ENCODE assay signal across 8 cellular contexts in genomic region chr5:134003957-134004625, GRCh38. TPM values are rescaled to one million over a fixed set of nuclear protein-coding genes. Genes with fewer than 3 reads are reported as not detected.
DNase-seq lines count a peak whose midpoint lies in the region; ATAC-seq and TF ChIP-seq lines count a peak whose summit lies in the region.

No MANE protein-coding gene starts in this region.

- peaks cover 55 to 62% (median 57%) of the 10 kb centered on the region in 3 donors for H3K4me1 ChIP-seq in skeletal muscle tissue (ENCODE audit: control insufficient read depth in 3 of 3, insufficient read depth in 3 of 3, low read length in 3 of 3)

- H3K27me3 ChIP-seq in SU-DHL-6 (ENCODE audit: low read length) (no peaks in the 10 kb centered on the region), skeletal muscle tissue (ENCODE audit: control insufficient read depth in 3 of 3, insufficient read depth in 3 of 3, low read length in 3 of 3) (no peaks in the 10 kb centered on the region)

- TF ChIP-seq CTCF in SU-DHL-6 (IDR thresholded peaks at IDR 0.05; ENCODE audit: insufficient read depth, low read length, poor library complexity, severe bottlenecking) = no peak
- TF ChIP-seq CTCF in astrocyte of the spinal cord (IDR thresholded peaks at IDR 0.05; ENCODE audit: low read depth, low read length) = no peak

- ATAC-seq in GM18867 (IDR thresholded peaks at IDR 0.05; ENCODE audit: unreplicated experiment) = peak; percentile 32
- ATAC-seq in HG03064 (IDR thresholded peaks at IDR 0.05; ENCODE audit: low read depth, unreplicated experiment) = peak; percentile 35

- H3K79me2 ChIP-seq in SU-DHL-6 (ENCODE audit: insufficient read depth, low read length) = peaks cover 53% of the 10 kb centered on the region

- H4K20me1 ChIP-seq in SU-DHL-6 (ENCODE audit: low read depth, low read length) = peaks cover 12% of the 10 kb centered on the region; the same call in 1 of the 2 replicates

- H3K9me3 ChIP-seq in SU-DHL-6 (ENCODE audit: insufficient read depth, low read length) (no peaks in the 10 kb centered on the region), iPS-18c (ENCODE audit: control insufficient read depth, insufficient read depth, low read length) (no peaks in the 10 kb centered on the region), skeletal muscle tissue (ENCODE audit: control insufficient read depth in 3 of 3, low read length in 3 of 3) (no peaks in the 10 kb centered on the region)

- H3K4me2 ChIP-seq in SU-DHL-6 (ENCODE audit: low read depth, low read length, poor library complexity, severe bottlenecking) = peak overlapping the region; percentile 81

- no peaks in the 10 kb centered on the region for H3F3A ChIP-seq in SU-DHL-6 (ENCODE audit: insufficient read depth)

- no peaks in the 10 kb centered on the region for H3K9me2 ChIP-seq in SU-DHL-6 (replicated peaks; ENCODE audit: insufficient read depth, low read length)

- H3K36me3 ChIP-seq in SU-DHL-6 (ENCODE audit: low read length) = no peaks in the 10 kb centered on the region
- H3K36me3 ChIP-seq in skeletal muscle tissue (ENCODE audit: control insufficient read depth in 3 of 3, insufficient read depth in 3 of 3, low read length in 3 of 3) = peaks cover 5 to 10% (median 8%) of the 10 kb centered on the region in 3 donors

- H3K9ac ChIP-seq in SU-DHL-6 (ENCODE audit: low read length) (peak overlapping the region; percentile 88), skeletal muscle tissue (ENCODE audit: low read depth in 1 of 3, low read length in 3 of 3) (peak overlapping the region; percentile 87 to 99 (median 90))

- DNase-seq in ACHN (peak; percentile 39), astrocyte of the spinal cord (ENCODE audit: low read depth, low spot score) (peak; percentile 42), islet precursor cell (no peak)

- in situ Hi-C loops in ACHN (cut with HindIII; ENCODE audit: low pct_ligation_motif_present, low pct_unique_long_range_greater_than_20kb, low sequenced_read_pairs) = no loop called here
- in situ Hi-C loops in astrocyte of the spinal cord (cut with HindIII; ENCODE audit: low sequenced_read_pairs) = no loop called here

- H2AFZ ChIP-seq in SU-DHL-6 (ENCODE audit: low read depth, low read length, severe bottlenecking) = peak overlapping the region; percentile 81

- H3K4me3 ChIP-seq in SU-DHL-6 (ENCODE audit: insufficient read depth, low read length, poor library complexity, severe bottlenecking) = peak overlapping the region; percentile 77
- H3K4me3 ChIP-seq in astrocyte of the spinal cord (ENCODE audit: low read depth, low read length) = peak overlapping the region; percentile 75
- peak overlapping the region; percentile 95 for H3K4me3 ChIP-seq in iPS-18c (ENCODE audit: insufficient read depth, low read depth, low read length)
- H3K4me3 ChIP-seq in skeletal muscle tissue (ENCODE audit: low read length in 3 of 3) = peak overlapping the region; percentile 71 to 87 (median 79)

- peak overlapping the region; percentile 87 for H3K27ac ChIP-seq in SU-DHL-6 (ENCODE audit: low read depth, low read length)
- peak overlapping the region; percentile 98 for H3K27ac ChIP-seq in skeletal muscle tissue (ENCODE audit: low read depth, low read length)

RNA-seq across cellular contexts. Expression of gene VDAC1, which starts 0.7 kb away (rescaled TPM):
- 257 TPM for total RNA-seq in skeletal muscle tissue

RNA-seq across cellular contexts. Expression of gene C5orf15, which starts 35.7 kb away (rescaled TPM):
- total RNA-seq in skeletal muscle tissue = 43.3 TPM
